In genomic region chr5:132065351-132065937, GRCh38 we compare ENCODE assay signal across 8 cellular contexts. TPM values are rescaled to one million over a fixed set of nuclear protein-coding genes. Genes with fewer than 3 reads are reported as not detected.
DNase-seq lines count a peak whose midpoint lies in the region; ATAC-seq and TF ChIP-seq lines count a peak whose summit lies in the region.

No MANE protein-coding gene starts in this region.

- BruUV-seq in HCT116 (replicated peaks; lab: Mats Ljungman, UMichigan): no TSS peak

- no peaks in the 10 kb centered on the region for H3K36me3 Mint-ChIP-seq in activated CD4-positive, alpha-beta memory T cell treated with anti-CD3 and anti-CD28 coated beads for 36 hours
- H3K36me3 Mint-ChIP-seq in nephron (ENCODE audit: low read depth): no peaks in the 10 kb centered on the region

- H3K9me3 ChIP-seq in HCT116 (ENCODE audit: control insufficient read depth in 1 of 2, insufficient read depth in 1 of 2, low read depth in 1 of 2, low read length in 2 of 2) (no peaks in the 10 kb centered on the region), esophagus muscularis mucosa (no peaks in the 10 kb centered on the region)

- no peaks in the 10 kb centered on the region for H3K27me3 Mint-ChIP-seq in activated CD4-positive, alpha-beta memory T cell treated with anti-CD3 and anti-CD28 coated beads for 36 hours
- H3K27me3 Mint-ChIP-seq in nephron (ENCODE audit: low read depth): peaks cover 16% of the 10 kb centered on the region

- H3K9ac ChIP-seq in HCT116 (ENCODE audit: low read length): no peak overlapping the region

- H3K4me2 ChIP-seq in HCT116 (ENCODE audit: low read length): no peak overlapping the region

- TF ChIP-seq CTCF in HCT116 (IDR thresholded peaks at IDR 0.05 in 2 of 3, conservative IDR thresholded peaks at IDR 0.05 in 1 of 3; ENCODE audit: borderline replicate concordance in 1 of 3, insufficient read depth in 1 of 3, low read depth in 2 of 3, low read length in 2 of 3) (peak; percentile 65 to 93 (median 72)), nephron (IDR thresholded peaks at IDR 0.05; ENCODE audit: unreplicated experiment in 3 of 3) (peak; percentile 29 to 40 (median 33)), esophagus muscularis mucosa (IDR thresholded peaks at IDR 0.05) (peak in 1 of 3 experiments; percentile 33)

- no peak for TF ChIP-seq POLR2A in HCT116 (IDR thresholded peaks at IDR 0.05; ENCODE audit: borderline replicate concordance, extremely low read depth, insufficient read depth, insufficient read length)
- TF ChIP-seq POLR2A in erythroblast (IDR thresholded peaks at IDR 0.05; ENCODE audit: low read length): no peak
- TF ChIP-seq POLR2A in esophagus muscularis mucosa (IDR thresholded peaks at IDR 0.05; ENCODE audit: low read depth): no peak

- CTCF ChIA-PET in HCT116 (lab: Charles Lee): interaction anchor here (0.9 to 1.6 kb wide), 9 partner anchors 36 to 642 kb away, joined by 3 to 6 read pairs (median 4); partner anchors contain the start of gene SLC22A5
- CTCF ChIA-PET in activated CD4-positive, alpha-beta memory T cell treated with anti-CD3 and anti-CD28 coated beads for 36 hours (lab: Charles Lee): interaction anchor here (0.6 to 4.9 kb wide), 32 partner anchors 7 to 435 kb away, joined by 3 to 35 read pairs (median 4); partner anchors contain the start of genes P4HA2, SLC22A4 and SLC22A5

- RAD21 ChIA-PET in HCT116 (lab: Charles Lee; ENCODE audit: low non-redundant PET in 1 of 2, low total read pairs in 2 of 2, uncharacterized antibody in 2 of 2, unreplicated experiment in 2 of 2): interaction anchor here in 1 of 2 experiments (0.6 kb wide), 1 partner anchor 69 kb away, joined by 3 read pairs; no protein-coding TSS in a partner anchor

- ATAC-seq in HCT116 (peak; percentile 81), HG02610 (IDR thresholded peaks at IDR 0.05; ENCODE audit: unreplicated experiment) (no peak)

- POLR2A ChIA-PET in HCT116 (lab: Charles Lee): no interaction called here
- POLR2A ChIA-PET in activated CD4-positive, alpha-beta memory T cell treated with anti-CD3 and anti-CD28 coated beads for 36 hours (lab: Charles Lee): no interaction called here

- no peak overlapping the region for H3K4me3 Mint-ChIP-seq in activated CD4-positive, alpha-beta memory T cell treated with anti-CD3 and anti-CD28 coated beads for 36 hours
- H3K4me3 Mint-ChIP-seq in nephron: no peak overlapping the region

- peak; percentile 94 for TF ChIP-seq RAD21 in HCT116 (IDR thresholded peaks at IDR 0.05; ENCODE audit: low read depth)

- H3K4me1 ChIP-seq in HCT116 (ENCODE audit: control insufficient read depth in 1 of 2, insufficient read depth in 2 of 2, low read length in 2 of 2) (peaks cover 0 to 4% of the 10 kb centered on the region in 2 experiments; a peak in 1 of 4 replicates), esophagus muscularis mucosa (no peaks in the 10 kb centered on the region)

- H3K4me1 Mint-ChIP-seq in activated CD4-positive, alpha-beta memory T cell treated with anti-CD3 and anti-CD28 coated beads for 36 hours (ENCODE audit: low read depth): peaks cover 24% of the 10 kb centered on the region
- H3K4me1 Mint-ChIP-seq in nephron: no peaks in the 10 kb centered on the region

- H3K27ac Mint-ChIP-seq in activated CD4-positive, alpha-beta memory T cell treated with anti-CD3 and anti-CD28 coated beads for 36 hours: no peak overlapping the region
- H3K27ac Mint-ChIP-seq in nephron: no peak overlapping the region

- no peaks in the 10 kb centered on the region for H3K9me3 Mint-ChIP-seq in activated CD4-positive, alpha-beta memory T cell treated with anti-CD3 and anti-CD28 coated beads for 36 hours
- no peaks in the 10 kb centered on the region for H3K9me3 Mint-ChIP-seq in nephron

- H3K36me3 ChIP-seq in HCT116 (ENCODE audit: control insufficient read depth in 1 of 2, insufficient read depth in 2 of 2, low read length in 2 of 2): no peaks in the 10 kb centered on the region
- H3K36me3 ChIP-seq in esophagus muscularis mucosa: no peaks in the 10 kb centered on the region

- H3K4me3 ChIP-seq in HCT116 (replicated peaks in 1 of 2; ENCODE audit: low read depth in 1 of 2, low read length in 2 of 2): no peak overlapping the region
- H3K4me3 ChIP-seq in esophagus muscularis mucosa: no peak overlapping the region

- TF ChIP-seq EP300 in esophagus muscularis mucosa (IDR thresholded peaks at IDR 0.05): no peak

- H3K79me2 ChIP-seq in HCT116 (ENCODE audit: insufficient read depth, low read length): no peaks in the 10 kb centered on the region

- H3K27ac ChIP-seq in HCT116 (ENCODE audit: low read depth, low read length): no peak overlapping the region; the same call in 1 of the 2 replicates
- no peak overlapping the region for H3K27ac ChIP-seq in esophagus muscularis mucosa (replicated peaks in 1 of 4)

- DNase-seq in DMS153 (lab: John Stamatoyannopoulos, UW) (peak; percentile 13), HCT116 (ENCODE audit: low read depth, low spot score) (peak; percentile 60), NCI-H69 (lab: John Stamatoyannopoulos, UW) (peak; percentile 80), erythroblast (lab: John Stamatoyannopoulos, UW) (peak; percentile 62 to 74), esophagus muscularis mucosa (ENCODE audit: extremely low spot score) (no peak)
- peak; percentile 74 for DNase-seq in activated CD4-positive, alpha-beta memory T cell treated with anti-CD3 and anti-CD28 coated beads for 36 hours

- H3K9me2 ChIP-seq in HCT116 (ENCODE audit: insufficient read depth): no peaks in the 10 kb centered on the region

- 81% methylated on average over 4 of the region's 4 CpGs for WGBS in esophagus muscularis mucosa

- H2AFZ ChIP-seq in HCT116 (ENCODE audit: low read depth, low read length, poor library complexity, severe bottlenecking): no peak overlapping the region

- intact Hi-C loops in HCT116 (cut with micrococcal nuclease): loop anchor here (1.0 to 10.0 kb wide), 8 partner anchors 69 to 437 kb away; partner anchors contain the start of gene SLC22A5
- intact Hi-C loops in activated CD4-positive, alpha-beta memory T cell treated with anti-CD3 and anti-CD28 coated beads for 36 hours (cut with micrococcal nuclease): loop anchor here (1.0 to 5.0 kb wide), 5 partner anchors 69 to 435 kb away; no protein-coding TSS in a partner anchor
- intact Hi-C loops in esophagus muscularis mucosa (cut with DNase I): no loop called here

- no peaks in the 10 kb centered on the region for H4K20me1 ChIP-seq in HCT116 (ENCODE audit: insufficient read depth)

- H3K27me3 ChIP-seq in HCT116 (ENCODE audit: insufficient read depth, low read length): no peaks in the 10 kb centered on the region
- H3K27me3 ChIP-seq in esophagus muscularis mucosa: no peaks in the 10 kb centered on the region

TF ChIP-seq in HCT116, 20 proteins besides CTCF, POLR2A, EP300 and RAD21:
- TF ChIP-seq SIN3A (IDR thresholded peaks at IDR 0.05; ENCODE audit: low read depth): no peak
- TF ChIP-seq YY1 (IDR thresholded peaks at IDR 0.05; ENCODE audit: extremely low read depth, insufficient replicate concordance, low read depth, low read length): peak; percentile 33

RNA-seq across cellular contexts. Expression of gene IL3, which starts 5.0 kb away (rescaled TPM):
- total RNA-seq in HCT116 (2021; ENCODE audit: unreplicated experiment): not detected
- not detected in 2 replicates for polyA plus RNA-seq in HCT116 (2012)
- 10 to 100 TPM; 23.1 to 23.3 TPM for total RNA-seq in activated CD4-positive, alpha-beta memory T cell treated with anti-CD3 and anti-CD28 coated beads for 36 hours
- not detected for total RNA-seq in esophagus muscularis mucosa

RNA-seq across cellular contexts. Expression of gene CSF2, which starts 8.1 kb away (rescaled TPM):
- total RNA-seq in HCT116 (2021; ENCODE audit: unreplicated experiment) (0.30 TPM), esophagus muscularis mucosa (not detected)
- polyA plus RNA-seq in HCT116 (2012): 0.08 TPM in 1 of 2 replicates, not detected in the other
- 100 to 1,000 TPM; 125 to 128 TPM for total RNA-seq in activated CD4-positive, alpha-beta memory T cell treated with anti-CD3 and anti-CD28 coated beads for 36 hours

RNA-seq across cellular contexts. Expression of gene ACSL6, which starts 54.0 kb away (rescaled TPM):
- total RNA-seq in HCT116 (2021; ENCODE audit: unreplicated experiment) (2.3 TPM), esophagus muscularis mucosa (1 to 10 TPM; 1.6 to 2.6 (median 1.9) TPM)
- 0.36 and 1.1 TPM in 2 replicates for polyA plus RNA-seq in HCT116 (2012)
- total RNA-seq in activated CD4-positive, alpha-beta memory T cell treated with anti-CD3 and anti-CD28 coated beads for 36 hours: 1 to 10 TPM; 5.6 to 6.0 TPM

Comparison
In these comparisons a context has a peak if more than half of its experiments do, and no peak if none do; other contexts are left out.
1. RNA of gene IL3, which starts 5.0 kb away (total RNA-seq): 23.1 to 23.3 TPM in activated CD4-positive, alpha-beta memory T cell treated with anti-CD3 and anti-CD28 coated beads for 36 hours; not detected in HCT116 (single experiment) and not detected in esophagus muscularis mucosa; every median in the first group is over 10 times any median in the second.
2. RNA of gene CSF2, which starts 8.1 kb away (total RNA-seq): 125 to 128 TPM in activated CD4-positive, alpha-beta memory T cell treated with anti-CD3 and anti-CD28 coated beads for 36 hours; 0.30 TPM in HCT116 (single experiment) and not detected in esophagus muscularis mucosa; every median in the first group is over 10 times any median in the second.